11 cellular contexts compared by ENCODE assay signal in the genomic region with DNA sequence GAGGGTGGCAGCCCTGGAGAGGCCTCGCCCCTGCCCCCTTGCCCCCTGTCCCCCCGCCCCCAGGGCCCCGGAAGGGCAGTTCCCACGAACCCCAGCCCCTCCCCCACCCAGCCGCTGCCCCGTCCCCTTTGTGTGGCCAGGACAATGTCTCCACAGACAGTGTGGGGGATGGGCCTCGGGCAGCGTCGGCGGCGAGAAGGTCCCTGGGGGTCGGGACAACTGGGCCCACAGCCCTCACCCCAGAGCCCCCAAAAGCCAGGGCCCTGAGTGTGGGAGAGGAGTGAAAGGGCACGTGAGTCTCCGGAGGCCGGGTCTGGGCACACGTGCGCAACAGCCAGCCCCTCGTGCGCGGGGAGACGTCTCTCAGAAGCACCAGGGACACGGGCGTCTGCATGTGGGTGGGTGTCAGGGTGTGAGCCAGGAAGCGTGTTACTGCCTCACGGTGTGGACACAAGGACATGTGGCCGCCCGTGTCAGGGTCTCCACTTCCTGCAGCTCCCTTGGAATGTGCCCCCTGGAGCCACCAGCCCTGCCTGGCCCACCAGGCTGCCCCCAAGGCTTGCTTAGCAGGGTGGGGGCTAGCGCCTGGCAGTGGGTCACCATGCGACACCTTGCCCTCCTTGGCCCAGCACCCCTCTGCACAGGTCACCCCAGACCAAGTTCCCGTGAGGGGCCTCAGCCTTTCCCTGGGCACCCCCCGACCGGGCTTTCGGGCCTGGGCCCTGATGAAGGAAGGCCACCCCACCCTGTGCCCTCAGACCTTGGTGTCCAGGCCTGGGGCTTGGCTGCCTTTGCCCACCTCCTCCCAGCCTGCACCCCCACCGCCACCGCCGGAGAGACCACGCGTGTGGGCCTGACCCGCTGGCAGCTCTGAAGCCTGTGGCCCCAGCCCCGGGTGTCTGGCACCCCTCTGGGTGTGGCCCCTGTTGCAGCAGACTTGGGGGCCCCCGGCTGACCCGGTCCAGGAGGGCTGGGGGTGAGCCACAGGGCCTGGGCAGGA. TPM values are rescaled to one million over a fixed set of nuclear protein-coding genes. Genes with fewer than 3 reads are reported as not detected.
A peak's percentile ranks its signal among the peaks of the same experiment; 100 is the strongest.
DNase-seq lines count a peak whose midpoint lies in the region; ATAC-seq and TF ChIP-seq lines count a peak whose summit lies in the region.
"Had no signal": no experiment of that assay in that cellular context is flagged by ENCODE, and none has a peak within 500 bp of the region (broad histone marks: within the 10 kb centered on the region; RNA-seq: fewer than 3 reads in every experiment).

No MANE protein-coding gene starts in this region.

- in situ Hi-C loops in Panc1 (cut with HindIII; ENCODE audit: low pct_unique_long_range_greater_than_20kb, low sequenced_read_pairs): no loop called here

- no TSS peak for BruUV-seq in Panc1 (replicated peaks; lab: Mats Ljungman, UMichigan)

- ATAC-seq in Panc1: no peak
- no peak for ATAC-seq in right cardiac atrium
- no peak for ATAC-seq in HG03135 (IDR thresholded peaks at IDR 0.05; ENCODE audit: unreplicated experiment)

- POLR2A ChIA-PET in Panc1 (lab: Charles Lee): interaction anchor here (0.6 kb wide), 1 partner anchor 70 kb away, joined by 4 read pairs; no protein-coding TSS in a partner anchor

- intact Hi-C loops in Panc1 (cut with micrococcal nuclease; ENCODE audit: unreplicated experiment) (no loop called here), right cardiac atrium (cut with DNase I) (no loop called here)

- H3K4me3 ChIP-seq in Panc1 (ENCODE audit: low read depth in 2 of 2, low read length in 2 of 2): no peak overlapping the region
- H3K4me3 ChIP-seq in right cardiac atrium (ENCODE audit: low read length): no peak overlapping the region
- H3K4me3 ChIP-seq in skin epidermis: no peak overlapping the region

- no peaks in the 10 kb centered on the region for H3K27me3 ChIP-seq in Panc1 (ENCODE audit: control insufficient read depth, insufficient read depth, low read length)
- H3K27me3 ChIP-seq in right cardiac atrium (ENCODE audit: control insufficient read depth, insufficient read depth): no peaks in the 10 kb centered on the region

- 64% methylated on average over 42 of the region's 42 CpGs for WGBS in right cardiac atrium

- no peak for TF ChIP-seq CTCF in GM10266 (IDR thresholded peaks at IDR 0.05; ENCODE audit: control insufficient read depth, insufficient read depth, low read depth, missing control alignments)
- TF ChIP-seq CTCF in Panc1 (IDR thresholded peaks at IDR 0.05): no peak

- peak overlapping the region; percentile 66; the same call in 1 of the 2 replicates for H3K27ac ChIP-seq in Panc1 (ENCODE audit: low read length)
- no peak overlapping the region for H3K27ac ChIP-seq in right cardiac atrium (ENCODE audit: low read length)
- peak overlapping the region in 14 of 21 experiments; percentile 7 to 92 (median 54) for H3K27ac ChIP-seq in skin epidermis
- H3K27ac ChIP-seq: GM23248 had no signal

- no peaks in the 10 kb centered on the region; the same call in 1 of the 2 replicates for H3K4me1 ChIP-seq in Panc1 (ENCODE audit: control insufficient read depth, insufficient read depth, low read length)
- H3K4me1 ChIP-seq in right cardiac atrium (ENCODE audit: control insufficient read depth, insufficient read depth, low read length): no peaks in the 10 kb centered on the region

- H3K9me3 ChIP-seq in Panc1 (ENCODE audit: control insufficient read depth, insufficient read depth, low read depth, low read length): no peaks in the 10 kb centered on the region
- no peaks in the 10 kb centered on the region for H3K9me3 ChIP-seq in right cardiac atrium (ENCODE audit: control insufficient read depth, low read length)

- CTCF ChIA-PET in Panc1 (lab: Charles Lee): interaction anchor here (0.5 to 0.6 kb wide), 2 partner anchors 79 to 108 kb away, joined by 3 to 4 read pairs; partner anchors contain the start of gene EXD3

- no peaks in the 10 kb centered on the region for H3K36me3 ChIP-seq in Panc1 (ENCODE audit: control insufficient read depth, insufficient read depth, low read length)

- peak; percentile 51 for DNase-seq in GM10266 (ENCODE audit: extremely low spot score)
- DNase-seq in Panc1 (ENCODE audit: low read depth, low spot score): no peak
- DNase-seq in right cardiac atrium: peak in 2 of 3 donors; percentile 61 to 75
- no peak for DNase-seq in cerebellar nuclear complex (lab: John Stamatoyannopoulos, UW)
- DNase-seq in HT-29 (ENCODE audit: low spot score): no peak
- no peak for DNase-seq in iPS-NIHi7 (ENCODE audit: extremely low spot score)
- DNase-seq: anterior cingulate cortex, GM23248, NCI-H748 treated with DMSO at 0.1 percent for 48 hours had no signal

RNA-seq across cellular contexts. Expression of gene NRARP, which starts 12.8 kb away (rescaled TPM):
- total RNA-seq in Panc1 (2021; ENCODE audit: unreplicated experiment) (16.9 TPM), right cardiac atrium (10 to 100 TPM in 1 of 4 donors, 1 to 10 TPM in 3; 4.5 to 14.5 (median 7.9) TPM)
- polyA plus RNA-seq in Panc1 (2012; ENCODE audit: insufficient read length): 20.6 TPM
- polyA plus RNA-seq in right cardiac atrium: 4.2 TPM
- total RNA-seq in HT-29 (2014; rRNA removed; shearing (Covaris generic)): 107 and 116 TPM in 2 replicates
- polyA plus RNA-seq: GM23248 had no signal

RNA-seq across cellular contexts. Expression of gene TOR4A, which starts 37.3 kb away (rescaled TPM):
- 37.1 TPM for total RNA-seq in Panc1 (2021; ENCODE audit: unreplicated experiment)
- polyA plus RNA-seq in Panc1 (2012; ENCODE audit: insufficient read length): 33.1 TPM
- 10 to 100 TPM; 10.9 to 17.2 (median 13.1) TPM for total RNA-seq in right cardiac atrium
- polyA plus RNA-seq in right cardiac atrium: 6.2 TPM
- 210 and 226 TPM in 2 replicates for total RNA-seq in HT-29 (2014; rRNA removed; shearing (Covaris generic))

RNA-seq across cellular contexts. Expression of gene NELFB, which starts 59.7 kb away (rescaled TPM):
- 62.4 TPM for total RNA-seq in Panc1 (2021; ENCODE audit: unreplicated experiment)
- 94.0 TPM for polyA plus RNA-seq in Panc1 (2012; ENCODE audit: insufficient read length)
- 10 to 100 TPM; 34.8 to 38.6 (median 37.1) TPM for total RNA-seq in right cardiac atrium
- 33.8 TPM for polyA plus RNA-seq in right cardiac atrium
- total RNA-seq in HT-29 (2014; rRNA removed; shearing (Covaris generic)): 111 and 115 TPM in 2 replicates

Comparison
In these comparisons a context has a peak if more than half of its experiments do, and no peak if none do; other contexts are left out.
1. DNase-seq: peak in GM10266 (single experiment) and right cardiac atrium (2 of 3); none in Panc1 (single experiment), cerebellar nuclear complex (0 of 2), HT-29 (single experiment) and iPS-NIHi7 (single experiment).